ENCODE assay signal across 18 cellular contexts in genomic region chr14:61766136-61766535, GRCh38. TPM values are rescaled to one million over a fixed set of nuclear protein-coding genes. Genes with fewer than 3 reads are reported as not detected.
DNase-seq lines count a peak whose midpoint lies in the region; ATAC-seq, FAIRE-seq and TF ChIP-seq lines count a peak whose summit lies in the region.
"Had no signal": no experiment of that assay in that cellular context is flagged by ENCODE, and none has a peak within 500 bp of the region (broad histone marks: within the 10 kb centered on the region; RNA-seq: fewer than 3 reads in every experiment).

No MANE protein-coding gene starts in this region.

- H3K9ac ChIP-seq in Loucy (ENCODE audit: low read depth, low read length, poor library complexity, severe bottlenecking): peak overlapping the region; percentile 71
- no peak overlapping the region for H3K9ac ChIP-seq in endothelial cell of umbilical vein (replicated peaks; ENCODE audit: extremely low read depth, insufficient read depth, low read length)
- H3K9ac ChIP-seq in neural progenitor cell: no peak overlapping the region
- H3K9ac ChIP-seq: BLaER1 treated with 17β-estradiol and CSF1 and Interleukin-3, amounts not matched to agents 10 nM and 100 nM had no signal

- no peak for ATAC-seq in GM18868 (IDR thresholded peaks at IDR 0.05; ENCODE audit: unreplicated experiment)
- ATAC-seq: stimulated activated naive B cell treated with anti-CD40 and anti-IgM and Interleukin-4, amounts not matched to agents 10 μg/mL and 1 μg/mL and 100 μg/mL, for 72 hours had no signal

- no peaks in the 10 kb centered on the region for H3K27me3 ChIP-seq in Loucy (ENCODE audit: insufficient read depth, low read length, poor library complexity, severe bottlenecking)
- H3K27me3 ChIP-seq in endothelial cell of umbilical vein (ENCODE audit: control insufficient read depth in 2 of 2, insufficient read depth in 2 of 2, low read length in 2 of 2): no peaks in the 10 kb centered on the region
- no peaks in the 10 kb centered on the region for H3K27me3 ChIP-seq in neural progenitor cell
- no peaks in the 10 kb centered on the region for H3K27me3 ChIP-seq in WERI-Rb-1 (ENCODE audit: insufficient read depth, low read depth, severe bottlenecking)
- H3K27me3 ChIP-seq: ascending aorta; BLaER1 treated with 17β-estradiol and CSF1 and Interleukin-3, amounts not matched to agents 10 nM and 100 nM; neutrophil had no signal

- POLR2A ChIA-PET in endothelial cell of umbilical vein (lab: Charles Lee): no interaction called here

- CTCF ChIA-PET in Calu3 (lab: Charles Lee): no interaction called here
- CTCF ChIA-PET in endothelial cell of umbilical vein (lab: Charles Lee): interaction anchor here (1.3 to 1.4 kb wide), 3 partner anchors 17 to 361 kb away, joined by 3 to 5 read pairs (median 4); no protein-coding TSS in a partner anchor

- no peak for FAIRE-seq in endothelial cell of umbilical vein (lab: Jason Lieb, UNC)

- no peak for TF ChIP-seq POLR2A in endothelial cell of umbilical vein (IDR thresholded peaks at IDR 0.05; ENCODE audit: low read depth, low read length)
- no peak for TF ChIP-seq POLR2A in lower leg skin (IDR thresholded peaks at IDR 0.05)

- H4K20me1 ChIP-seq in Loucy (ENCODE audit: insufficient read depth, low read length, poor library complexity, severe bottlenecking) (no peaks in the 10 kb centered on the region), endothelial cell of umbilical vein (replicated peaks; ENCODE audit: control insufficient read depth, extremely low read depth, insufficient read depth, low read length) (no peaks in the 10 kb centered on the region), neural progenitor cell (ENCODE audit: low read depth) (peaks cover 34% of the 10 kb centered on the region)

- H3K9me2 ChIP-seq in Loucy (replicated peaks; ENCODE audit: low read depth, low read length): no peaks in the 10 kb centered on the region

- H3K27me3 Mint-ChIP-seq in Calu3 (ENCODE audit: unreplicated experiment): no peaks in the 10 kb centered on the region
- H3K27me3 Mint-ChIP-seq in neural progenitor cell (ENCODE audit: insufficient read depth, low read depth): peaks cover 7% of the 10 kb centered on the region
- H3K27me3 Mint-ChIP-seq: IgD-negative memory B cell; stimulated activated naive B cell treated with anti-CD40 and anti-IgM and Interleukin-4, amounts not matched to agents 10 μg/mL and 1 μg/mL and 100 μg/mL, for 72 hours had no signal

- H3K9me3 ChIP-seq in Loucy (ENCODE audit: insufficient read depth, low read depth, low read length) (no peaks in the 10 kb centered on the region), endothelial cell of umbilical vein (replicated peaks; ENCODE audit: control insufficient read depth, insufficient read depth, low read length) (no peaks in the 10 kb centered on the region), neural progenitor cell (ENCODE audit: low read depth) (no peaks in the 10 kb centered on the region), WERI-Rb-1 (ENCODE audit: severe bottlenecking) (no peaks in the 10 kb centered on the region)
- H3K9me3 ChIP-seq: ascending aorta; BLaER1 treated with 17β-estradiol and CSF1 and Interleukin-3, amounts not matched to agents 10 nM and 100 nM; neutrophil had no signal

- TF ChIP-seq CTCF in Calu3 (IDR thresholded peaks at IDR 0.05; ENCODE audit: unreplicated experiment) (no peak), Loucy (conservative IDR thresholded peaks at IDR 0.05; ENCODE audit: low read length) (no peak), endothelial cell of umbilical vein (IDR thresholded peaks at IDR 0.05; ENCODE audit: extremely low read depth in 1 of 2, insufficient read depth in 1 of 2, low read depth in 1 of 2, low read length in 2 of 2) (no peak), neural progenitor cell (IDR thresholded peaks at IDR 0.05) (no peak), lower leg skin (IDR thresholded peaks at IDR 0.05) (no peak), WERI-Rb-1 (IDR thresholded peaks at IDR 0.05; ENCODE audit: low read depth, low read length) (no peak)

- no TSS peak for BruUV-seq in Calu3 (replicated peaks; lab: Mats Ljungman, UMichigan)
- BruUV-seq in endothelial cell of umbilical vein (replicated peaks; lab: Mats Ljungman, UMichigan): no TSS peak

- H3K4me1 Mint-ChIP-seq in Calu3 (ENCODE audit: low read depth, unreplicated experiment): peaks cover 25% of the 10 kb centered on the region
- H3K4me1 Mint-ChIP-seq in neural progenitor cell: peaks cover 34% of the 10 kb centered on the region

- 46 to 50% methylated on average over 5 of the region's 5 CpGs for WGBS in lower leg skin, 2 donors

- peak overlapping the region; percentile 91 for H3K4me2 ChIP-seq in Loucy (ENCODE audit: low read depth, low read length, poor library complexity, severe bottlenecking)
- peak overlapping the region; percentile 73 for H3K4me2 ChIP-seq in endothelial cell of umbilical vein (ENCODE audit: insufficient read depth, low read length)
- H3K4me2 ChIP-seq in neural progenitor cell: peak overlapping the region; percentile 83

- H3K36me3 ChIP-seq in Loucy (ENCODE audit: insufficient read depth, low read length): peaks cover 17% of the 10 kb centered on the region; the same call in 1 of the 2 replicates
- peaks cover 5 to 13% of the 10 kb centered on the region in 2 experiments for H3K36me3 ChIP-seq in endothelial cell of umbilical vein (ENCODE audit: control insufficient read depth in 2 of 2, extremely low read depth in 1 of 2, insufficient read depth in 2 of 2, low read length in 2 of 2)
- peaks cover 14% of the 10 kb centered on the region for H3K36me3 ChIP-seq in neural progenitor cell
- H3K36me3 ChIP-seq in WERI-Rb-1: peaks cover 17% of the 10 kb centered on the region

- H3K27ac Mint-ChIP-seq in Calu3 (ENCODE audit: unreplicated experiment): no peak overlapping the region
- H3K27ac Mint-ChIP-seq in neural progenitor cell: no peak overlapping the region
- H3K27ac Mint-ChIP-seq: stimulated activated naive B cell treated with anti-CD40 and anti-IgM and Interleukin-4, amounts not matched to agents 10 μg/mL and 1 μg/mL and 100 μg/mL, for 72 hours had no signal

- intact Hi-C loops in Calu3 (cut with micrococcal nuclease; ENCODE audit: unreplicated experiment) (no loop called here), endothelial cell of umbilical vein (cut with micrococcal nuclease) (loop anchor here (10.0 kb wide), 1 partner anchor 471 kb away; no protein-coding TSS in a partner anchor), lower leg skin (cut with DNase I; ENCODE audit: low total_unique reads) (no loop called here)

- no peak for DNase-seq in Calu3
- DNase-seq in endothelial cell of umbilical vein (ENCODE audit: low read depth, low spot score): peak; percentile 31
- DNase-seq in neural progenitor cell (ENCODE audit: low spot score): no peak
- no peak for DNase-seq in NCI-H1105 (lab: John Stamatoyannopoulos, UW)
- no peak for DNase-seq in lower leg skin (ENCODE audit: low spot score in 2 of 2)
- DNase-seq in WERI-Rb-1: no peak
- DNase-seq: DND-41; NCI-H1105 treated with DMSO at 0.1 percent for 48 hours; NCI-H2227 treated with DMSO at 0.1 percent for 48 hours; stimulated activated naive B cell treated with anti-CD40 and anti-IgM and Interleukin-4, amounts not matched to agents 10 μg/mL and 1 μg/mL and 100 μg/mL, for 72 hours had no signal

- H2AFZ ChIP-seq in Loucy (ENCODE audit: low read length): no peak overlapping the region
- H2AFZ ChIP-seq in endothelial cell of umbilical vein (ENCODE audit: low read depth, low read length): no peak overlapping the region
- no peak overlapping the region for H2AFZ ChIP-seq in neural progenitor cell (replicated peaks)

- H3K9me3 Mint-ChIP-seq in Calu3 (ENCODE audit: low read depth, unreplicated experiment): no peaks in the 10 kb centered on the region
- H3K9me3 Mint-ChIP-seq in neural progenitor cell: no peaks in the 10 kb centered on the region
- H3K9me3 Mint-ChIP-seq: IgD-negative memory B cell; stimulated activated naive B cell treated with anti-CD40 and anti-IgM and Interleukin-4, amounts not matched to agents 10 μg/mL and 1 μg/mL and 100 μg/mL, for 72 hours had no signal

- H3K79me2 ChIP-seq in Loucy (ENCODE audit: insufficient read depth, low read length) (peaks cover 65% of the 10 kb centered on the region), endothelial cell of umbilical vein (ENCODE audit: control insufficient read depth, insufficient read depth, low read length) (peaks cover 50% of the 10 kb centered on the region), neural progenitor cell (ENCODE audit: low read depth) (peaks cover 61% of the 10 kb centered on the region)

- H3F3A ChIP-seq in Loucy (ENCODE audit: low read depth) (no peaks in the 10 kb centered on the region), neural progenitor cell (ENCODE audit: low read depth) (peaks cover 22% of the 10 kb centered on the region)

- H3K4me1 ChIP-seq in Loucy (ENCODE audit: insufficient read depth, low read length, poor library complexity, severe bottlenecking) (peaks cover 43% of the 10 kb centered on the region), endothelial cell of umbilical vein (ENCODE audit: control insufficient read depth, extremely low read depth, insufficient read depth, low read length) (peaks cover 29% of the 10 kb centered on the region), neural progenitor cell (peaks cover 33% of the 10 kb centered on the region)

- H3K36me3 Mint-ChIP-seq in Calu3 (ENCODE audit: insufficient read depth, unreplicated experiment): peaks cover 42% of the 10 kb centered on the region
- H3K36me3 Mint-ChIP-seq in neural progenitor cell: peaks cover 14% of the 10 kb centered on the region

- H3K9me1 ChIP-seq in endothelial cell of umbilical vein (replicated peaks; ENCODE audit: control insufficient read depth, extremely low read depth, insufficient read depth, low read length): no peaks in the 10 kb centered on the region

- no peak overlapping the region for H3K27ac ChIP-seq in endothelial cell of umbilical vein (ENCODE audit: insufficient read depth, low read depth, low read length)
- H3K27ac ChIP-seq in neural progenitor cell: no peak overlapping the region
- H3K27ac ChIP-seq in WERI-Rb-1: no peak overlapping the region
- H3K27ac ChIP-seq: ascending aorta; BLaER1 treated with 17β-estradiol and CSF1 and Interleukin-3, amounts not matched to agents 10 nM and 100 nM; neutrophil had no signal

- peak overlapping the region; percentile 97 for H3K4me3 Mint-ChIP-seq in Calu3 (ENCODE audit: low read depth, unreplicated experiment)
- peak overlapping the region; percentile 50 for H3K4me3 Mint-ChIP-seq in neural progenitor cell
- H3K4me3 Mint-ChIP-seq: stimulated activated naive B cell treated with anti-CD40 and anti-IgM and Interleukin-4, amounts not matched to agents 10 μg/mL and 1 μg/mL and 100 μg/mL, for 72 hours had no signal

- dilution Hi-C loops in endothelial cell of umbilical vein (cut with MboI; ENCODE audit: extremely low pct_ligation_motif_present, low sequenced_read_pairs): no loop called here

- H3K4me3 ChIP-seq in Loucy (ENCODE audit: low read length, poor library complexity, severe bottlenecking) (peak overlapping the region; percentile 87), endothelial cell of umbilical vein (replicated peaks in 1 of 3; ENCODE audit: insufficient read depth in 1 of 3, low read depth in 1 of 3, low read length in 3 of 3) (peak overlapping the region in 1 of 3 experiments; percentile 83), neural progenitor cell (peak overlapping the region; percentile 74), lower leg skin (ENCODE audit: low read depth, poor library complexity, severe bottlenecking) (no peak overlapping the region), WERI-Rb-1 (ENCODE audit: low read depth, low read length) (no peak overlapping the region)
- H3K4me3 ChIP-seq: ascending aorta; BLaER1 treated with 17β-estradiol and CSF1 and Interleukin-3, amounts not matched to agents 10 nM and 100 nM; lung had no signal

RNA-seq across cellular contexts. Expression of gene SNAPC1, which starts 3.9 kb away (rescaled TPM):
- total RNA-seq in Calu3 (2022) (10.0 and 11.7 TPM in 2 replicates), endothelial cell of umbilical vein (12.7 and 21.8 TPM in 2 replicates), neural progenitor cell (ENCODE audit: low replicate concordance) (17.5 and 27.8 TPM in 2 replicates), lower leg skin (1 to 10 TPM; 7.1 to 8.7 (median 8.0) TPM)
- polyA plus RNA-seq in endothelial cell of umbilical vein: 7.7 and 14.3 TPM in 2 replicates
- polyA plus RNA-seq in endothelial cell of umbilical vein (2011; cell fraction: cytosol; rRNA removed): 13.7 and 15.0 TPM in 2 replicates
- polyA plus RNA-seq in endothelial cell of umbilical vein (2011; cell fraction: nucleus; rRNA removed): 8.4 and 13.5 TPM in 2 replicates
- polyA plus RNA-seq in endothelial cell of umbilical vein (2012): 34.1 and 59.0 TPM in 2 replicates
- 3.6 TPM in 2 replicates for polyA minus RNA-seq in endothelial cell of umbilical vein
- polyA minus RNA-seq in endothelial cell of umbilical vein (2011; cell fraction: cytosol; rRNA and poly(A)+ RNA removed): 2.4 TPM
- 4.7 and 5.5 TPM in 2 replicates for polyA minus RNA-seq in endothelial cell of umbilical vein (2011; cell fraction: nucleus; rRNA and poly(A)+ RNA removed)

RNA-seq across cellular contexts. Expression of gene SYT16, which starts 46.4 kb away (rescaled TPM):
- total RNA-seq in Calu3 (2022) (9.2 and 10.3 TPM in 2 replicates), endothelial cell of umbilical vein (0.20 and 0.53 TPM in 2 replicates), neural progenitor cell (ENCODE audit: low replicate concordance) (1.1 and 1.2 TPM in 2 replicates), lower leg skin (under 1 TPM in 2 of 4 donors, not detected in 2; under 0.01 to 0.03 TPM)
- polyA plus RNA-seq in endothelial cell of umbilical vein: 0.08 and 0.19 TPM in 2 replicates
- polyA plus RNA-seq in endothelial cell of umbilical vein (2011; cell fraction: cytosol; rRNA removed): 0.06 and 0.09 TPM in 2 replicates
- polyA plus RNA-seq in endothelial cell of umbilical vein (2011; cell fraction: nucleus; rRNA removed): 0.11 and 0.62 TPM in 2 replicates
- polyA plus RNA-seq in endothelial cell of umbilical vein (2012): 0.21 and 1.2 TPM in 2 replicates
- 1.8 and 2.4 TPM in 2 replicates for polyA minus RNA-seq in endothelial cell of umbilical vein
- not detected for polyA minus RNA-seq in endothelial cell of umbilical vein (2011; cell fraction: cytosol; rRNA and poly(A)+ RNA removed)
- polyA minus RNA-seq in endothelial cell of umbilical vein (2011; cell fraction: nucleus; rRNA and poly(A)+ RNA removed): 0.87 and 1.8 TPM in 2 replicates
- total RNA-seq: ascending aorta, SK-MEL-5 had no signal
- polyA plus RNA-seq: IgD-negative memory B cell had no signal

Comparison
In these comparisons a context has a peak if more than half of its experiments do, and no peak if none do; other contexts are left out.
1. H3K4me3 ChIP-seq: peak in Loucy (single experiment) and neural progenitor cell (single experiment); none in lower leg skin (single experiment) and WERI-Rb-1 (single experiment).
2. Peak in every context shown above with its lines, with median percentiles within 50 percentile points of each other: H3K4me2 ChIP-seq.